In the genomic region with DNA sequence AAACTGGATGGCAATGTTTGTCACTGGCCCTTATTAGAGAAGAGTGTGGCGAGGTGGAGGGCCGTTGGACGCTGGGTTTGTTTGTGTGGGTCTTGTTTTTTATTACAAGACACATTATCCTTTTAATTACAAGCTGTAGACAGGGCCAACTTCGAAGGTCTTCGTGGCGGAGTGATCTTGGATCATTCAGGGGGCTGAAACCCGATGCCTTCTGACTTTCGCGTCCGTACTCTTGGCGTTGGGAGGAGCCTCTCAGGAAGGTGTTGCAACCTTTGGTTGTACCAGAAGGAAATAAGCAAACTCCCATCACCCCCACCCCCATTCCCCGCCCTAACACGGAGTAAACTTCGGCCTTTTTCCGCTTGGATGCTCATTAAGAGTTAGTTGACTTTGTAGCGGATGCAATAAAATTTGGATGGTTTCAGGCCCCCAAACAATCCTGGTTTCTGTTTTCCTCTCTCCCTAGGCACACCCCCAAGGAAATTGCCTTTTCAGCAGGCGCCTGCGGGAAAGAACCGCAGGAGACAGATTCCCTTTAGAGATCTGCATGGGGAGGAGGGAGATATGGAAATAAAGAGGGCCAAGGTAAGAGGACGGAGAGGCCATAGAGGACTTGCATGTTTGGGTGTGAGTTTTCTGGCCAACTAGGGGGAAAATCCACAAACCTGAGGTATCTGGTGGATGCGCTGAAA, we compare ENCODE assay signal across 8 cellular contexts.
DNase-seq lines count a peak whose midpoint lies in the region; ATAC-seq and TF ChIP-seq lines count a peak whose summit lies in the region.

No MANE protein-coding gene starts in this region.

- CTCF ChIA-PET in OCI-LY7 (lab: Charles Lee; ENCODE audit: unreplicated experiment) = no interaction called here

- H3K79me2 ChIP-seq in ACC112 (ENCODE audit: control insufficient read depth, insufficient read depth, low read length, unreplicated experiment) = no peaks in the 10 kb centered on the region
- no peaks in the 10 kb centered on the region for H3K79me2 ChIP-seq in OCI-LY7 (ENCODE audit: insufficient read depth, low read depth, low read length)

- H3K27me3 ChIP-seq in ACC112 (ENCODE audit: insufficient read depth, low read length) (peaks cover 12% of the 10 kb centered on the region), right atrium auricular region (peaks cover 61 to 89% of the 10 kb centered on the region in 2 donors), upper lobe of right lung (peaks cover 98% of the 10 kb centered on the region)

- H3K9me2 ChIP-seq in OCI-LY7 (ENCODE audit: insufficient read depth, low read length) = no peaks in the 10 kb centered on the region

- H3K27me3 Mint-ChIP-seq in activated T-cell treated with anti-CD3 and anti-CD28 coated beads, Interleukin-2, amount 50 U/mL, for 4 hours (ENCODE audit: low read depth) = peaks cover 62% of the 10 kb centered on the region
- peaks cover 18% of the 10 kb centered on the region for H3K27me3 Mint-ChIP-seq in stimulated activated naive CD8-positive, alpha-beta T cell treated with anti-CD3 and anti-CD28 coated beads, Interleukin-15, amount 100 ng/mL, for 72 hours

- POLR2A ChIA-PET in OCI-LY7 (lab: Charles Lee) = no interaction called here

- H4K20me1 ChIP-seq in OCI-LY7 (ENCODE audit: insufficient read depth, low read length) = no peaks in the 10 kb centered on the region

- H3K4me3 ChIP-seq in ACC112 (ENCODE audit: low read depth, low read length) (peak overlapping the region; percentile 70), OCI-LY7 (ENCODE audit: low read depth, low read length, poor library complexity, severe bottlenecking) (peak overlapping the region; percentile 57), right atrium auricular region (peak overlapping the region; percentile 38 to 46), upper lobe of right lung (peak overlapping the region; percentile 46)

- intact Hi-C loops in OCI-LY7 (cut with micrococcal nuclease; ENCODE audit: unreplicated experiment) (no loop called here), upper lobe of right lung (cut with DNase I) (no loop called here)

- DNase-seq in HK-2 (ENCODE audit: unreplicated experiment) (peak; percentile 63), OCI-LY7 (ENCODE audit: low spot score) (no peak), right atrium auricular region (ENCODE audit: low spot score) (no peak), upper lobe of right lung (no peak)
- DNase-seq in stimulated activated naive CD8-positive, alpha-beta T cell treated with anti-CD3 and anti-CD28 coated beads, Interleukin-15, Interleukin-2, amounts not matched to agents 100 U/mL and 50 U/mL, for 24 hours = no peak
- no peak for DNase-seq in activated T-cell treated with anti-CD3 and anti-CD28 coated beads, Interleukin-2, amount 50 U/mL, for 4 hours
- DNase-seq in stimulated activated naive CD8-positive, alpha-beta T cell treated with anti-CD3 and anti-CD28 coated beads, Interleukin-15, amount 100 ng/mL, for 72 hours = no peak

- TF ChIP-seq CTCF in OCI-LY7 (conservative IDR thresholded peaks at IDR 0.05; ENCODE audit: low read length) (no peak), right atrium auricular region (IDR thresholded peaks at IDR 0.05) (no peak), upper lobe of right lung (IDR thresholded peaks at IDR 0.05) (no peak)

- H3K36me3 ChIP-seq in ACC112 (ENCODE audit: insufficient read depth, low read length) = no peaks in the 10 kb centered on the region
- no peaks in the 10 kb centered on the region; the same call in 1 of the 2 replicates for H3K36me3 ChIP-seq in OCI-LY7 (ENCODE audit: insufficient read depth, low read length)
- no peaks in the 10 kb centered on the region for H3K36me3 ChIP-seq in right atrium auricular region
- H3K36me3 ChIP-seq in upper lobe of right lung = no peaks in the 10 kb centered on the region

- H2AFZ ChIP-seq in ACC112 (ENCODE audit: low read length, unreplicated experiment) (peak overlapping the region; percentile 51), OCI-LY7 (ENCODE audit: low read length) (peak overlapping the region; percentile 77; the same call in 1 of the 2 replicates)

- no peak overlapping the region for H3K4me3 Mint-ChIP-seq in activated T-cell treated with anti-CD3 and anti-CD28 coated beads, Interleukin-2, amount 50 U/mL, for 4 hours
- H3K4me3 Mint-ChIP-seq in stimulated activated naive CD8-positive, alpha-beta T cell treated with anti-CD3 and anti-CD28 coated beads, Interleukin-15, amount 100 ng/mL, for 72 hours = no peak overlapping the region

- H3K9me3 ChIP-seq in OCI-LY7 (ENCODE audit: low read length) (no peaks in the 10 kb centered on the region), right atrium auricular region (no peaks in the 10 kb centered on the region), upper lobe of right lung (no peaks in the 10 kb centered on the region)

- H3K36me3 Mint-ChIP-seq in activated T-cell treated with anti-CD3 and anti-CD28 coated beads, Interleukin-2, amount 50 U/mL, for 4 hours (ENCODE audit: insufficient read depth) = no peaks in the 10 kb centered on the region

- H3K4me2 ChIP-seq in OCI-LY7 (ENCODE audit: low read length) = peak overlapping the region; percentile 64

- H3K27ac Mint-ChIP-seq in stimulated activated naive CD8-positive, alpha-beta T cell treated with anti-CD3 and anti-CD28 coated beads, Interleukin-15, amount 100 ng/mL, for 72 hours = no peak overlapping the region

- BruUV-seq in OCI-LY7 (replicated peaks; lab: Mats Ljungman, UMichigan) = no TSS peak

- ATAC-seq in upper lobe of right lung = no peak
- no peak for ATAC-seq in stimulated activated naive CD8-positive, alpha-beta T cell treated with anti-CD3 and anti-CD28 coated beads, Interleukin-15, Interleukin-2, amounts not matched to agents 100 U/mL and 50 U/mL, for 24 hours
- ATAC-seq in activated T-cell treated with anti-CD3 and anti-CD28 coated beads, Interleukin-2, amount 50 U/mL, for 4 hours = no peak
- ATAC-seq in stimulated activated naive CD8-positive, alpha-beta T cell treated with anti-CD3 and anti-CD28 coated beads, Interleukin-15, amount 100 ng/mL, for 72 hours = no peak

- H3K4me1 Mint-ChIP-seq in activated T-cell treated with anti-CD3 and anti-CD28 coated beads, Interleukin-2, amount 50 U/mL, for 4 hours (ENCODE audit: low read depth) = peaks cover 15% of the 10 kb centered on the region
- H3K4me1 Mint-ChIP-seq in stimulated activated naive CD8-positive, alpha-beta T cell treated with anti-CD3 and anti-CD28 coated beads, Interleukin-15, amount 100 ng/mL, for 72 hours = peaks cover 25% of the 10 kb centered on the region

- H3K27ac ChIP-seq in ACC112 (ENCODE audit: low read depth, low read length) (peak overlapping the region; percentile 61), OCI-LY7 (ENCODE audit: low read depth, low read length, poor library complexity, severe bottlenecking) (no peak overlapping the region), right atrium auricular region (peak overlapping the region in 1 of 2 donors; percentile 64), upper lobe of right lung (no peak overlapping the region)

- H3K9me3 Mint-ChIP-seq in activated T-cell treated with anti-CD3 and anti-CD28 coated beads, Interleukin-2, amount 50 U/mL, for 4 hours = peaks cover 14% of the 10 kb centered on the region
- H3K9me3 Mint-ChIP-seq in stimulated activated naive CD8-positive, alpha-beta T cell treated with anti-CD3 and anti-CD28 coated beads, Interleukin-15, amount 100 ng/mL, for 72 hours = peaks cover 0 to 7% of the 10 kb centered on the region in 2 donors

- peaks cover 6% of the 10 kb centered on the region for H3K4me1 ChIP-seq in ACC112 (ENCODE audit: control insufficient read depth, insufficient read depth, low read length, unreplicated experiment)
- peaks cover 20% of the 10 kb centered on the region for H3K4me1 ChIP-seq in OCI-LY7 (ENCODE audit: insufficient read depth, low read length, poor library complexity, severe bottlenecking)
- peaks cover 0 to 21% of the 10 kb centered on the region in 2 donors for H3K4me1 ChIP-seq in right atrium auricular region
- H3K4me1 ChIP-seq in upper lobe of right lung = no peaks in the 10 kb centered on the region
